ENCODE assay signal across 1 cellular context in genomic region chr2:74424139-74424992, GRCh38.
TF ChIP-seq lines count a peak whose summit lies in the region.

No MANE protein-coding gene starts in this region.

TF ChIP-seq in H1, 55 proteins besides CTCF, POLR2A, EP300 and RAD21:
- no peak for TF ChIP-seq ATF2 (IDR thresholded peaks at IDR 0.05; ENCODE audit: low read length)
- TF ChIP-seq POLR2AphosphoS5 (IDR thresholded peaks at IDR 0.05; ENCODE audit: low read depth, low read length): peak; percentile 17; the same call in 1 of the 2 replicates
TF ChIP-seq in H1: peak in this region for 1.
